Comparison of ENCODE assay signal across 8 cellular contexts in the genomic region with DNA sequence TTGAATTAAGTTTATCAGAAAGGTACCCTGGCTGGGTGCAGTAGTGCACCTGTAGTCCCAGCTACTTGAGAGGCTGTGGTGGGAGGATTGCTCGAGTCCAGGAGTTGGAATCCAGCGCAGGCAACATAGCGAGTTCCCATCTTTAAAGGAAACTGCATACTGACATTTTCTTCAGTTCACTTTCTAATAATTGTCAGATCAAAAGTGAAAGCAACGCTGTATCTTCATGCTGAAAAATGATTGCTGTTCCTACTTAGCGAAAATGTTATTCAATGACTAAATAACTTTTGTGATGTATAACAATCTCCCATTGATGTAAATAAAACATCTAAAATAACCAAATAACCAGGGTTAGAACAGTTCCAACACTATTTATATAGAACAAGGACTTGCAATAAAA. TPM values are rescaled to one million over a fixed set of nuclear protein-coding genes. Genes with fewer than 3 reads are reported as not detected.
A peak's percentile ranks its signal among the peaks of the same experiment; 100 is the strongest.
DNase-seq lines count a peak whose midpoint lies in the region; ATAC-seq and TF ChIP-seq lines count a peak whose summit lies in the region.

No MANE protein-coding gene starts in this region.

- H3K36me3 ChIP-seq in esophagus squamous epithelium, result peaks cover 0 to 10% (median 0%) of the 10 kb centered on the region in 3 donors

- no peak for ATAC-seq in HG02678 (IDR thresholded peaks at IDR 0.05; ENCODE audit: unreplicated experiment)

- H3K4me3 ChIP-seq in esophagus squamous epithelium, result peak overlapping the region; percentile 77 to 100 (median 96)
- peak overlapping the region; percentile 64 for H3K4me3 ChIP-seq in retinal pigment epithelial cell (ENCODE audit: low read length)

- 2 to 10% methylated on average over 5 of the region's 5 CpGs for WGBS in esophagus squamous epithelium, 2 donors

- intact Hi-C loops in esophagus squamous epithelium (cut with DNase I), result no loop called here

- H3K27ac ChIP-seq in esophagus squamous epithelium, result peak overlapping the region in 3 of 4 donors; percentile 97 to 100 (median 99)

- H3K9me3 ChIP-seq in esophagus squamous epithelium, result no peaks in the 10 kb centered on the region

- H3K27me3 ChIP-seq in esophagus squamous epithelium, result no peaks in the 10 kb centered on the region

- DNase-seq in GM10266 (ENCODE audit: extremely low spot score), result peak; percentile 52
- peak; percentile 14 for DNase-seq in RPMI7951 (ENCODE audit: low read depth)
- DNase-seq in esophagus squamous epithelium (lab: John Stamatoyannopoulos, UW), result no peak
- DNase-seq in retinal pigment epithelial cell (ENCODE audit: low read depth), result no peak
- DNase-seq in effector CD8-positive, alpha-beta T cell (lab: John Stamatoyannopoulos, UW), result no peak
- no peak for DNase-seq in NCI-H146 (lab: John Stamatoyannopoulos, UW)
- no peak for DNase-seq in NCI-H1092 treated with DMSO at 0.1 percent for 48 hours (lab: John Stamatoyannopoulos, UW)

- TF ChIP-seq CTCF in GM10266 (IDR thresholded peaks at IDR 0.05; ENCODE audit: control insufficient read depth, insufficient read depth, low read depth, missing control alignments) (no peak), esophagus squamous epithelium (IDR thresholded peaks at IDR 0.05) (no peak), retinal pigment epithelial cell (conservative IDR thresholded peaks at IDR 0.05; ENCODE audit: low read depth, low read length) (no peak)

- no peak for TF ChIP-seq POLR2A in esophagus squamous epithelium (IDR thresholded peaks at IDR 0.05)

- peaks cover 4 to 57% (median 12%) of the 10 kb centered on the region in 3 donors for H3K4me1 ChIP-seq in esophagus squamous epithelium

RNA-seq across cellular contexts. Expression of gene LATS1, which starts 1.7 kb away (rescaled TPM):
- 18.8 and 23.1 TPM in 2 replicates for total RNA-seq in RPMI7951 (2014; rRNA removed; shearing (Covaris generic))
- total RNA-seq in esophagus squamous epithelium, result 10 to 100 TPM; 12.1 to 21.2 (median 15.5) TPM

RNA-seq across cellular contexts. Expression of gene NUP43, which starts 30.1 kb away (rescaled TPM):
- 45.7 and 47.9 TPM in 2 replicates for total RNA-seq in RPMI7951 (2014; rRNA removed; shearing (Covaris generic))
- 10 to 100 TPM in 3 of 4 donors, 1 to 10 TPM in 1; 7.1 to 18.8 (median 16.4) TPM for total RNA-seq in esophagus squamous epithelium

RNA-seq across cellular contexts. Expression of gene PCMT1, which starts 33.4 kb away (rescaled TPM):
- 215 and 312 TPM in 2 replicates for total RNA-seq in RPMI7951 (2014; rRNA removed; shearing (Covaris generic))
- 100 to 1,000 TPM in 1 of 4 donors, 10 to 100 TPM in 3; 77.5 to 101 (median 88.0) TPM for total RNA-seq in esophagus squamous epithelium

Comparison
In these comparisons a context has a peak if more than half of its experiments do, and no peak if none do; other contexts are left out.
1. DNase-seq: peak in GM10266 (single experiment) and RPMI7951 (single experiment); none in esophagus squamous epithelium (single experiment), retinal pigment epithelial cell (single experiment), effector CD8-positive, alpha-beta T cell (single experiment), NCI-H146 (single experiment) and NCI-H1092 treated with DMSO at 0.1 percent for 48 hours (single experiment).